Comparison of ENCODE assay signal across 8 cellular contexts in genomic region chr1:244864253-244865027, GRCh38. TPM values are rescaled to one million over a fixed set of nuclear protein-coding genes. Genes with fewer than 3 reads are reported as not detected.
A peak's percentile ranks its signal among the peaks of the same experiment; 100 is the strongest.
DNase-seq lines count a peak whose midpoint lies in the region; ATAC-seq and TF ChIP-seq lines count a peak whose summit lies in the region.

TSS of gene HNRNPU (minus strand) at chr1:244864543. CDS start at chr1:244864307, 236 bp downstream.

- H3K27ac ChIP-seq in right atrium auricular region (peak within 1 kb of the TSS; percentile 100), uterus (peak within 1 kb of the TSS; percentile 99 to 100)

- peak; percentile 43 for ATAC-seq in GM18499 (IDR thresholded peaks at IDR 0.05; ENCODE audit: insufficient read depth, unreplicated experiment)
- peak; percentile 58 for ATAC-seq in HG02943 (IDR thresholded peaks at IDR 0.05; ENCODE audit: low read depth, unreplicated experiment)

- H3K4me1 ChIP-seq in right atrium auricular region, result peaks cover 0 to 42% of the 10 kb centered on the region in 2 donors
- peaks cover 6 to 10% of the 10 kb centered on the region in 2 donors for H3K4me1 ChIP-seq in uterus

- TF ChIP-seq POLR2A in uterus (IDR thresholded peaks at IDR 0.05), result peak; percentile 98 to 100

- H3K4me3 ChIP-seq in right atrium auricular region, result peak within 1 kb of the TSS; percentile 90 to 99
- peak within 1 kb of the TSS; percentile 93 to 94 for H3K4me3 ChIP-seq in uterus

- no peaks in the 10 kb centered on the region for H3K27me3 ChIP-seq in right atrium auricular region
- no peaks in the 10 kb centered on the region for H3K27me3 ChIP-seq in uterus

- DNase-seq in NCI-H187 treated with DMSO at 0.1 percent for 48 hours (lab: John Stamatoyannopoulos, UW) (peak; percentile 52), anterior cingulate cortex (lab: John Stamatoyannopoulos, UW) (peak; percentile 64 to 97 (median 94)), right atrium auricular region (ENCODE audit: low spot score) (peak; percentile 97), pulmonary artery endothelial cell (ENCODE audit: low read depth, low spot score) (peak; percentile 88), uterus (peak; percentile 96 to 97)

- TF ChIP-seq CTCF in right atrium auricular region (IDR thresholded peaks at IDR 0.05) (peak in 1 of 2 donors; percentile 40), uterus (IDR thresholded peaks at IDR 0.05) (peak in 2 of 4 experiments; percentile 35 to 54)

- H3K36me3 ChIP-seq in right atrium auricular region (peaks cover 32% of the 10 kb centered on the region), uterus (no peaks in the 10 kb centered on the region)

- H3K9me3 ChIP-seq in right atrium auricular region (no peaks in the 10 kb centered on the region), uterus (no peaks in the 10 kb centered on the region)

- intact Hi-C loops in T-helper 2 cell treated with Interferon-gamma antibody and Interleukin-4, amounts not matched to agents 100 ng/mL and 5 ng/mL, for 36 hours (cut with micrococcal nuclease), result loop anchor here (1.0 to 5.0 kb wide), 6 partner anchors 29 to 1703 kb away; partner anchors contain the start of genes CNST, COX20 and TFB2M
- intact Hi-C loops in uterus (cut with DNase I; ENCODE audit: low total_unique reads), result loop anchor here (2.0 kb wide), 2 partner anchors 30 to 106 kb away; partner anchors contain the start of gene COX20

RNA-seq across cellular contexts. Expression of gene HNRNPU, which starts in this region (rescaled TPM):
- total RNA-seq in T-helper 2 cell treated with Interferon-gamma antibody and Interleukin-4, amounts not matched to agents 100 ng/mL and 5 ng/mL, for 36 hours, result 461 and 469 TPM in 2 replicates
- 100 to 1,000 TPM; 175 to 206 TPM for total RNA-seq in right atrium auricular region
- total RNA-seq in pulmonary artery endothelial cell, result 474 and 592 TPM in 2 replicates
- total RNA-seq in uterus, result 100 to 1,000 TPM; 154 to 603 (median 269) TPM

Comparison
In these comparisons a context has a peak if more than half of its experiments do, and no peak if none do; other contexts are left out.
1. Peak in every context shown above with its lines: DNase-seq, ATAC-seq, H3K4me3 ChIP-seq and H3K27ac ChIP-seq.